8 cellular contexts compared by ENCODE assay signal in genomic region chrX:1661048-1661921, GRCh38. TPM values are rescaled to one million over a fixed set of nuclear protein-coding genes. Genes with fewer than 3 reads are reported as not detected.
DNase-seq lines count a peak whose midpoint lies in the region; ATAC-seq, FAIRE-seq and TF ChIP-seq lines count a peak whose summit lies in the region.

No MANE protein-coding gene starts in this region.

- POLR2A ChIA-PET in HepG2 (lab: Yijun Ruan, JAX) = no interaction called here

- intact Hi-C loops in HepG2 (cut with micrococcal nuclease; ENCODE audit: unreplicated experiment) = no loop called here

- no peaks in the 10 kb centered on the region for H3K79me2 ChIP-seq in HepG2 (ENCODE audit: insufficient read depth, low read length)

- 0 out of 2 replicates have a peak overlapping the region, but pooled peaks have one; percentile 12 for H3K9ac ChIP-seq in BLaER1
- H3K9ac ChIP-seq in HepG2 (ENCODE audit: insufficient read depth, low read depth, low read length) = no peak overlapping the region

- ATAC-seq in GM19463 (IDR thresholded peaks at IDR 0.05; ENCODE audit: unreplicated experiment) = peak; percentile 90
- peak; percentile 82 to 92 for ATAC-seq in activated T-cell treated with anti-CD3 and anti-CD28 coated beads, Interleukin-2, amount 50 U/mL, for 4 hours
- ATAC-seq in HepG2 = peak; percentile 64

- in situ Hi-C loops in HepG2 (cut with HindIII; ENCODE audit: extremely low pct_ligation_motif_present, low pct_unique_long_range_greater_than_20kb) = no loop called here

- peaks cover 41% of the 10 kb centered on the region for H3K4me1 ChIP-seq in BLaER1
- no peaks in the 10 kb centered on the region for H3K4me1 ChIP-seq in HepG2 (ENCODE audit: insufficient read depth, low read length)

- TF ChIP-seq CTCF in NB4 (IDR thresholded peaks at IDR 0.05; ENCODE audit: low read depth, low read length) = no peak
- TF ChIP-seq CTCF in HepG2 (CRISPR knock-in tag; IDR thresholded peaks at IDR 0.05) = no peak
- TF ChIP-seq CTCF in D721Med (IDR thresholded peaks at IDR 0.05; ENCODE audit: insufficient read depth, missing control alignments) = no peak

- H3K9me3 ChIP-seq in BLaER1 = no peaks in the 10 kb centered on the region; the same call in 1 of the 2 replicates
- H3K9me3 ChIP-seq in HepG2 (ENCODE audit: low read length) = no peaks in the 10 kb centered on the region

- no peaks in the 10 kb centered on the region for H3K36me3 ChIP-seq in BLaER1
- H3K36me3 ChIP-seq in HepG2 (replicated peaks in 1 of 2; ENCODE audit: control insufficient read depth in 1 of 2, insufficient read depth in 2 of 2, low read length in 2 of 2) = no peaks in the 10 kb centered on the region

- H4K20me1 ChIP-seq in BLaER1 = no peaks in the 10 kb centered on the region
- no peaks in the 10 kb centered on the region for H4K20me1 ChIP-seq in HepG2 (ENCODE audit: insufficient read depth, low read length)

- no peaks in the 10 kb centered on the region for H3K27me3 Mint-ChIP-seq in activated T-cell treated with anti-CD3 and anti-CD28 coated beads, Interleukin-2, amount 50 U/mL, for 4 hours (ENCODE audit: low read depth)

- no peak for TF ChIP-seq EP300 in HepG2 (IDR thresholded peaks at IDR 0.05; ENCODE audit: low read depth in 2 of 2, low read length in 2 of 2)
- TF ChIP-seq EP300 in HepG2 (CRISPR knock-in tag; IDR thresholded peaks at IDR 0.05; ENCODE audit: borderline replicate concordance) = no peak

- peaks cover 25% of the 10 kb centered on the region for H3K4me1 Mint-ChIP-seq in activated T-cell treated with anti-CD3 and anti-CD28 coated beads, Interleukin-2, amount 50 U/mL, for 4 hours (ENCODE audit: low read depth)

- 67% methylated on average over 16 of the region's 16 CpGs for WGBS in HepG2 (ENCODE audit: low lambda C conversion rate)

- H3K4me3 Mint-ChIP-seq in activated T-cell treated with anti-CD3 and anti-CD28 coated beads, Interleukin-2, amount 50 U/mL, for 4 hours = no peak overlapping the region

- H3K27me3 ChIP-seq in BLaER1 (no peaks in the 10 kb centered on the region), HepG2 (ENCODE audit: control insufficient read depth in 1 of 2, insufficient read depth in 2 of 2, low read length in 2 of 2) (no peaks in the 10 kb centered on the region)

- CTCF ChIA-PET in HepG2 (lab: Yijun Ruan, JAX; ENCODE audit: low intra/inter-chr PET ratio, low total read pairs) = no interaction called here

- FAIRE-seq in HepG2 (lab: Jason Lieb, UNC) (no peak), D721Med (lab: Jason Lieb, UNC) (no peak)

- H3K27ac ChIP-seq in BLaER1 (peak overlapping the region; percentile 32), HepG2 (ENCODE audit: extremely low read length, insufficient read depth, low read length) (no peak overlapping the region)

- TF ChIP-seq POLR2A in NB4 (IDR thresholded peaks at IDR 0.05; ENCODE audit: extremely low read depth, insufficient read length) (no peak), HepG2 (IDR thresholded peaks at IDR 0.05; ENCODE audit: insufficient read depth in 1 of 2, low read depth in 2 of 2, low read length in 2 of 2) (no peak)

- peaks cover 13% of the 10 kb centered on the region for H3K36me3 Mint-ChIP-seq in activated T-cell treated with anti-CD3 and anti-CD28 coated beads, Interleukin-2, amount 50 U/mL, for 4 hours (ENCODE audit: insufficient read depth)

- H3K9me3 Mint-ChIP-seq in activated T-cell treated with anti-CD3 and anti-CD28 coated beads, Interleukin-2, amount 50 U/mL, for 4 hours = no peaks in the 10 kb centered on the region

- no TSS peak for BruUV-seq in HepG2 (replicated peaks; lab: Mats Ljungman, UMichigan)

- TF ChIP-seq RAD21 in HepG2 (CRISPR knock-in tag; IDR thresholded peaks at IDR 0.05) = no peak

- peak; percentile 89 for DNase-seq in NB4 (ENCODE audit: low read depth)
- peak; percentile 59 for DNase-seq in activated T-cell treated with anti-CD3 and anti-CD28 coated beads, Interleukin-2, amount 50 U/mL, for 4 hours
- peak; percentile 13 for DNase-seq in HepG2 (ENCODE audit: low spot score)
- peak; percentile 50 to 95 for DNase-seq in stimulated activated CD8-positive, alpha-beta memory T cell treated with anti-CD3 and anti-CD28 coated beads, Interleukin-7, amount 100 ng/mL, for 4 hours (ENCODE audit: low read depth in 2 of 2)
- no peak for DNase-seq in AG08396 (ENCODE audit: low spot score)
- no peak for DNase-seq in D721Med (ENCODE audit: insufficient read length, low spot score)

- peak overlapping the region; percentile 65 for H3K4me2 ChIP-seq in BLaER1
- no peak overlapping the region for H3K4me2 ChIP-seq in HepG2 (ENCODE audit: low read depth, low read length)

- H2AFZ ChIP-seq in HepG2 (ENCODE audit: low read length) = no peak overlapping the region

- H3K4me3 ChIP-seq in BLaER1 (peak overlapping the region; percentile 60), NB4 (ENCODE audit: low read depth, low read length) (peak overlapping the region; percentile 63), HepG2 (replicated peaks in 1 of 3; ENCODE audit: insufficient read depth in 1 of 3, low read depth in 2 of 3, low read length in 3 of 3) (no peak overlapping the region)

TF ChIP-seq in HepG2, 621 proteins besides CTCF, POLR2A, EP300 and RAD21 (continues in another document):
- no peak for TF ChIP-seq HHEX (CRISPR knock-in tag; IDR thresholded peaks at IDR 0.05)
- TF ChIP-seq GMEB2 (CRISPR knock-in tag; IDR thresholded peaks at IDR 0.05; ENCODE audit: low read depth) = no peak
- TF ChIP-seq PBX2 (CRISPR knock-in tag; IDR thresholded peaks at IDR 0.05) = peak; percentile 71
- TF ChIP-seq ZBTB21 (CRISPR knock-in tag; IDR thresholded peaks at IDR 0.05) = 0 out of 2 replicates have a peak, but pooled peaks have one; percentile 19
- no peak for TF ChIP-seq ZNF816 (CRISPR knock-in tag; IDR thresholded peaks at IDR 0.05; ENCODE audit: borderline replicate concordance)
- TF ChIP-seq NFYB (CRISPR knock-in tag; IDR thresholded peaks at IDR 0.05) = peak; percentile 74

RNA-seq across cellular contexts. Expression of gene ASMT, which starts 46.4 kb away (rescaled TPM):
- under 1 TPM in 1 of 3 donors, not detected in 2; 0.48 TPM for total RNA-seq in activated T-cell treated with anti-CD3 and anti-CD28 coated beads, Interleukin-2, amount 50 U/mL, for 4 hours
- not detected in 2 replicates for total RNA-seq in HepG2 (2016; rRNA removed; fragmentation: Illumina TruSeq; extraction: Trizol)
- not detected in 2 replicates for total RNA-seq in HepG2 (2016; cell fraction: cytosol; rRNA removed; fragmentation: Illumina TruSeq; extraction: Trizol; ENCODE audit: low read depth)
- total RNA-seq in HepG2 (2016; cell fraction: insoluble cytoplasmic fraction; rRNA removed; fragmentation: Illumina TruSeq; extraction: Trizol) = not detected in 2 replicates
- not detected in 2 replicates for total RNA-seq in HepG2 (2016; cell fraction: membrane; rRNA removed; fragmentation: Illumina TruSeq; extraction: Trizol)
- total RNA-seq in HepG2 (2016; cell fraction: nucleus; rRNA removed; fragmentation: Illumina TruSeq; extraction: Trizol) = not detected in 2 replicates
- polyA plus RNA-seq in HepG2 (2011; rRNA removed) = 0.04 and 0.33 TPM in 2 replicates
- polyA plus RNA-seq in HepG2 (2011; cell fraction: cytosol; rRNA removed) = 0.04 and 0.06 TPM in 2 replicates
- polyA plus RNA-seq in HepG2 (2011; cell fraction: nucleus; rRNA removed) = not detected in 2 replicates
- not detected in 2 replicates for polyA plus RNA-seq in HepG2 (2012)
- polyA plus RNA-seq in HepG2 (2016; cell fraction: cytosol; fragmentation: Illumina TruSeq; extraction: Trizol; ENCODE audit: low read depth) = 0.14 TPM in 1 of 2 replicates, not detected in the other
- not detected in 2 replicates for polyA plus RNA-seq in HepG2 (2016; cell fraction: insoluble cytoplasmic fraction; fragmentation: Illumina TruSeq; extraction: Trizol; ENCODE audit: low read depth)
- 0.15 TPM in 1 of 2 replicates, not detected in the other for polyA plus RNA-seq in HepG2 (2016; cell fraction: membrane; fragmentation: Illumina TruSeq; extraction: Trizol; ENCODE audit: low read depth)
- polyA plus RNA-seq in HepG2 (2016; cell fraction: nucleus; fragmentation: Illumina TruSeq; extraction: Trizol; ENCODE audit: insufficient read depth, low read depth) = not detected in 2 replicates
- not detected in 2 replicates for polyA minus RNA-seq in HepG2 (2011; rRNA and poly(A)+ RNA removed; ENCODE audit: low replicate concordance)
- not detected in 2 replicates for polyA minus RNA-seq in HepG2 (2011; cell fraction: cytosol; rRNA and poly(A)+ RNA removed)
- not detected in 2 replicates for polyA minus RNA-seq in HepG2 (2011; cell fraction: nucleus; rRNA and poly(A)+ RNA removed)

Comparison
In these comparisons a context has a peak if more than half of its experiments do, and no peak if none do; other contexts are left out.
1. H3K4me3 ChIP-seq: peak in BLaER1 (single experiment) and NB4 (single experiment); none in HepG2 (0 of 3).
2. DNase-seq: peak in NB4 (single experiment), activated T-cell treated with anti-CD3 and anti-CD28 coated beads, Interleukin-2, amount 50 U/mL, for 4 hours (single experiment), HepG2 (single experiment) and stimulated activated CD8-positive, alpha-beta memory T cell treated with anti-CD3 and anti-CD28 coated beads, Interleukin-7, amount 100 ng/mL, for 4 hours (2 of 2); none in AG08396 (single experiment) and D721Med (single experiment).
3. Peak in every context shown above with its lines, with median percentiles within 50 percentile points of each other: ATAC-seq.